Comparison of ENCODE assay signal across 35 cellular contexts in genomic region chr6:116025405-116025804, GRCh38. TPM values are rescaled to one million over a fixed set of nuclear protein-coding genes. Genes with fewer than 3 reads are reported as not detected.
"Had no signal": no experiment of that assay in that cellular context is flagged by ENCODE, and none has a peak within 500 bp of the region (broad histone marks: within the 10 kb centered on the region; RNA-seq: fewer than 3 reads in every experiment).

No MANE protein-coding gene starts in this region.

- H3K4me3 Mint-ChIP-seq: activated CD4-positive, alpha-beta memory T cell treated with anti-CD3 and anti-CD28 coated beads for 36 hours; activated naive CD4-positive, alpha-beta T cell treated with anti-CD3 and anti-CD28 coated beads for 36 hours; activated naive CD8-positive, alpha-beta T cell; activated naive CD8-positive, alpha-beta T cell treated with anti-CD3 and anti-CD28 coated beads, Interleukin-2, amount 50 U/mL, for 24 hours; activated T-cell treated with anti-CD3 and anti-CD28 coated beads, Interleukin-2, amount 50 U/mL, for 4 hours; activated T-helper 1 cell treated with anti-CD3 and anti-CD28 coated beads, Interleukin-12 subunit alpha, Interleukin-12 subunit beta, Interleukin-2, Interleukin-4 antibody, amounts not matched to agents 30 ng/mL and 10 ng/mL and 1 ng/mL, durations not matched to agents 14 hours and 24 hours and 36 hours; brain; T-helper 1 cell treated with Interleukin-12 subunit alpha and Interleukin-12 subunit beta and Interleukin-4 antibody, amounts not matched to agents 30 μg/mL and 1 μg/mL, for 36 hours; T-helper 2 cell treated with Interferon-gamma antibody and Interleukin-4, amounts not matched to agents 5 μg/mL and 100 μg/mL, for 36 hours; WTC11 had no signal

- H3K9me3 ChIP-seq: MG63 had no signal

- H3K27me3 Mint-ChIP-seq: brain had no signal

- H3K36me3 Mint-ChIP-seq: activated CD4-positive, alpha-beta memory T cell treated with anti-CD3 and anti-CD28 coated beads for 36 hours; activated naive CD8-positive, alpha-beta T cell; brain; WTC11 had no signal

- H3K4me3 ChIP-seq: MG63 had no signal

- ATAC-seq: activated naive CD8-positive, alpha-beta T cell treated with anti-CD3 and anti-CD28 coated beads, Interleukin-2, amount 50 U/mL, for 24 hours; activated T-cell treated with anti-CD3 and anti-CD28 coated beads, Interleukin-2, amount 50 U/mL, for 4 hours; WTC11 had no signal

- H3K27me3 ChIP-seq: MG63 had no signal

- H3K36me3 ChIP-seq: MG63 had no signal

- H3K27ac Mint-ChIP-seq: activated CD4-positive, alpha-beta memory T cell treated with anti-CD3 and anti-CD28 coated beads for 36 hours; activated naive CD4-positive, alpha-beta T cell treated with anti-CD3 and anti-CD28 coated beads for 36 hours; activated naive CD8-positive, alpha-beta T cell; activated naive CD8-positive, alpha-beta T cell treated with anti-CD3 and anti-CD28 coated beads, Interleukin-2, amount 50 U/mL, for 24 hours; activated T-helper 1 cell treated with anti-CD3 and anti-CD28 coated beads, Interleukin-12 subunit alpha, Interleukin-12 subunit beta, Interleukin-2, Interleukin-4 antibody, amounts not matched to agents 30 ng/mL and 10 ng/mL and 1 ng/mL, durations not matched to agents 14 hours and 24 hours and 36 hours; brain; T-helper 1 cell treated with Interleukin-12 subunit alpha and Interleukin-12 subunit beta and Interleukin-4 antibody, amounts not matched to agents 30 μg/mL and 1 μg/mL, for 36 hours; T-helper 2 cell treated with Interferon-gamma antibody and Interleukin-4, amounts not matched to agents 5 μg/mL and 100 μg/mL, for 36 hours; WTC11 had no signal

- DNase-seq: activated CD4-positive, alpha-beta memory T cell treated with anti-CD3 and anti-CD28 coated beads for 36 hours; activated CD4-positive, alpha-beta T cell treated with anti-CD3 and anti-CD28 coated beads for 4 hours; activated CD4-positive, alpha-beta T cell treated with anti-CD3 and anti-CD28 coated beads, Interleukin-2, amount 50 U/mL, for 1 hour; activated CD4-positive, CD25-positive, alpha-beta regulatory T cell treated with anti-CD3 and anti-CD28 coated beads, Interleukin-2, amount 50 U/mL, for 72 hours; activated CD8-positive, alpha-beta memory T cell treated with anti-CD3 and anti-CD28 coated beads, Interleukin-2, amount 50 U/mL, for 4 hours; activated gamma-delta T cell treated with Interleukin-2 at 50 U/mL for 16 hours; activated naive CD4-positive, alpha-beta T cell treated with anti-CD3 and anti-CD28 coated beads for 36 hours; activated naive CD8-positive, alpha-beta T cell treated with anti-CD3 and anti-CD28 coated beads, Interleukin-2, amount 50 U/mL, for 24 hours; activated T-cell treated with anti-CD3 and anti-CD28 coated beads for 4 hours; activated T-cell treated with anti-CD3 and anti-CD28 coated beads, Interleukin-2, amount 50 U/mL, for 4 hours; anterior cingulate cortex; caudate nucleus; cerebellar nuclear complex; Kasumi-1; KG1; MG63; NCI-H1048; NCI-H1105 treated with DMSO at 0.1 percent for 48 hours; NCI-H1436; NCI-H1694; NCI-H1930; NCI-H2081 treated with DMSO at 0.1 percent for 48 hours; NCI-H226; NCI-H446 treated with DMSO at 0.1 percent for 48 hours; NCI-H524; Right ventricle myocardium superior had no signal

- H3K9me3 Mint-ChIP-seq: activated CD4-positive, alpha-beta memory T cell treated with anti-CD3 and anti-CD28 coated beads for 36 hours; activated naive CD4-positive, alpha-beta T cell treated with anti-CD3 and anti-CD28 coated beads for 36 hours; activated naive CD8-positive, alpha-beta T cell treated with anti-CD3 and anti-CD28 coated beads, Interleukin-2, amount 50 U/mL, for 24 hours; activated T-cell treated with anti-CD3 and anti-CD28 coated beads, Interleukin-2, amount 50 U/mL, for 4 hours; activated T-helper 1 cell treated with anti-CD3 and anti-CD28 coated beads, Interleukin-12 subunit alpha, Interleukin-12 subunit beta, Interleukin-2, Interleukin-4 antibody, amounts not matched to agents 30 ng/mL and 10 ng/mL and 1 ng/mL, durations not matched to agents 14 hours and 24 hours and 36 hours; brain; T-helper 1 cell treated with Interleukin-12 subunit alpha and Interleukin-12 subunit beta and Interleukin-4 antibody, amounts not matched to agents 30 μg/mL and 1 μg/mL, for 36 hours; T-helper 2 cell treated with Interferon-gamma antibody and Interleukin-4, amounts not matched to agents 5 μg/mL and 100 μg/mL, for 36 hours; WTC11 had no signal

- FAIRE-seq: bronchial epithelial cell, RCC 7860, TTC549 had no signal

- H3K4me1 Mint-ChIP-seq: brain, WTC11 had no signal

RNA-seq across cellular contexts. Expression of gene FRK, which starts 35.3 kb away (rescaled TPM):
- total RNA-seq: activated naive CD4-positive, alpha-beta T cell treated with anti-CD3 and anti-CD28 coated beads for 36 hours; activated T-helper 1 cell treated with anti-CD3 and anti-CD28 coated beads, Interleukin-12 subunit alpha, Interleukin-12 subunit beta, Interleukin-2, Interleukin-4 antibody, amounts not matched to agents 30 ng/mL and 10 ng/mL and 1 ng/mL, durations not matched to agents 14 hours and 24 hours and 36 hours had no signal
